24 cellular contexts compared by ENCODE assay signal in the genomic region with DNA sequence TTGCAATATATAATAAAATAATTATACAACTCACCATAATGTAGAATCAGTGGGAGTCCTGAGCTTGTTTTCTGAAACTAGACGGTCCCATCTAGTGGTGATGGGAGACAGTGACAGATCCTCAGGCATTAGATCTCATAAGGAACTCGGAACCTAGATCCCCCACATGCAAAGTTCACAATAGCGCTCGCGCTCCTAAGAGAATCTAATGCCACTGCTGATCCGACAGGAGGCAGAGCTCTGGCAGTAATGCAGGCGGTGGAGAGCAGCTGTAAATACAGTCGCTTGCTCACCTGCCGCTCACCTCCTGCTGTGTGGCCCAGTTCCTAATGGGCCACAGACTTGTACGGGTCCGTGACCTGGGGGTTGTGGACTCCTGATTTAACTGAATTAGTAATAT.
DNase-seq lines count a peak whose midpoint lies in the region; ATAC-seq and TF ChIP-seq lines count a peak whose summit lies in the region.
"Had no signal": no experiment of that assay in that cellular context is flagged by ENCODE, and none has a peak within 500 bp of the region (broad histone marks: within the 10 kb centered on the region; RNA-seq: fewer than 3 reads in every experiment).

No MANE protein-coding gene starts in this region.

- peaks cover 24% of the 10 kb centered on the region for H3K4me1 Mint-ChIP-seq in endodermal cell
- H3K4me1 Mint-ChIP-seq: naive thymus-derived CD8-positive, alpha-beta T cell; T-cell had no signal

- 0 out of 2 replicates have a peak, but pooled peaks have one; percentile 42 for ATAC-seq in Panc1
- ATAC-seq: CD8-positive, alpha-beta T cell; naive thymus-derived CD8-positive, alpha-beta T cell; T-cell had no signal

- H2BK12ac ChIP-seq in trophoblast cell (ENCODE audit: low read length), result peak overlapping the region; percentile 96

- H2BK5ac ChIP-seq in trophoblast cell (ENCODE audit: low read depth, low read length, poor library complexity), result no peak overlapping the region

- POLR2A ChIA-PET in Panc1 (lab: Charles Lee), result no interaction called here

- H3K79me1 ChIP-seq in trophoblast cell (ENCODE audit: low read length), result no peaks in the 10 kb centered on the region

- CTCF ChIA-PET in Panc1 (lab: Charles Lee), result interaction anchor here (0.6 to 0.9 kb wide), 2 partner anchors 41 to 72 kb away, joined by 3 read pairs; no protein-coding TSS in a partner anchor

- H3K27me3 ChIP-seq in Panc1 (ENCODE audit: control insufficient read depth, insufficient read depth, low read length), result no peaks in the 10 kb centered on the region
- H3K27me3 ChIP-seq in endodermal cell (ENCODE audit: control insufficient read depth, insufficient read depth, low read length, poor library complexity, severe bottlenecking), result no peaks in the 10 kb centered on the region
- H3K27me3 ChIP-seq in trophoblast cell (ENCODE audit: insufficient read depth, low read length), result no peaks in the 10 kb centered on the region
- H3K27me3 ChIP-seq: colonic mucosa, Peyer's patch had no signal

- intact Hi-C loops in Panc1 (cut with micrococcal nuclease; ENCODE audit: unreplicated experiment), result no loop called here

- H3K4me1 ChIP-seq in Panc1 (ENCODE audit: control insufficient read depth, insufficient read depth, low read length), result peaks cover 10% of the 10 kb centered on the region
- H3K4me1 ChIP-seq in endodermal cell (ENCODE audit: control insufficient read depth, insufficient read depth, low read length), result peaks cover 8% of the 10 kb centered on the region
- no peaks in the 10 kb centered on the region for H3K4me1 ChIP-seq in trophoblast cell (ENCODE audit: control insufficient read depth in 1 of 2, insufficient read depth in 2 of 2, low read length in 2 of 2)
- H3K4me1 ChIP-seq: colonic mucosa, Peyer's patch had no signal

- no peak overlapping the region for H2AFZ ChIP-seq in trophoblast cell (ENCODE audit: insufficient read depth, low read length, poor library complexity)

- no peaks in the 10 kb centered on the region for H3K9me3 ChIP-seq in Panc1 (ENCODE audit: control insufficient read depth, insufficient read depth, low read depth, low read length)
- no peaks in the 10 kb centered on the region for H3K9me3 ChIP-seq in endodermal cell (ENCODE audit: control insufficient read depth, low read length)
- no peaks in the 10 kb centered on the region for H3K9me3 ChIP-seq in trophoblast cell (ENCODE audit: insufficient read depth, low read depth, low read length)
- H3K9me3 ChIP-seq: colonic mucosa, Peyer's patch, thoracic aorta had no signal

- H3K9me3 Mint-ChIP-seq in endodermal cell, result no peaks in the 10 kb centered on the region
- H3K9me3 Mint-ChIP-seq: activated CD4-positive, alpha-beta memory T cell treated with anti-CD3 and anti-CD28 coated beads for 36 hours; CD8-positive, alpha-beta T cell; naive thymus-derived CD8-positive, alpha-beta T cell; stimulated activated naive CD8-positive, alpha-beta T cell treated with anti-CD3 and anti-CD28 coated beads, Interleukin-15, Interleukin-2, amounts not matched to agents 100 ng/mL and 50 ng/mL, for 24 hours; T-cell had no signal

- H3K18ac ChIP-seq in trophoblast cell (ENCODE audit: low read length), result peak overlapping the region; percentile 45

- H3K36me3 ChIP-seq in Panc1 (ENCODE audit: control insufficient read depth, insufficient read depth, low read length), result no peaks in the 10 kb centered on the region
- H3K36me3 ChIP-seq in endodermal cell (ENCODE audit: control insufficient read depth, insufficient read depth, low read length), result peaks cover 46% of the 10 kb centered on the region
- no peaks in the 10 kb centered on the region for H3K36me3 ChIP-seq in trophoblast cell (ENCODE audit: control insufficient read depth in 1 of 2, insufficient read depth in 2 of 2, low read length in 2 of 2)
- H3K36me3 ChIP-seq: colonic mucosa, Peyer's patch, thoracic aorta had no signal

- no peaks in the 10 kb centered on the region for H3K79me2 ChIP-seq in trophoblast cell (ENCODE audit: control insufficient read depth, insufficient read depth, low read length, poor library complexity)

- in situ Hi-C loops in Panc1 (cut with HindIII; ENCODE audit: low pct_unique_long_range_greater_than_20kb, low sequenced_read_pairs), result no loop called here

- H3K9ac ChIP-seq in endodermal cell (ENCODE audit: extremely low read depth, low read length, poor library complexity, severe bottlenecking), result no peak overlapping the region
- H3K9ac ChIP-seq in trophoblast cell (ENCODE audit: low read length), result no peak overlapping the region

- H3K27ac Mint-ChIP-seq in endodermal cell, result no peak overlapping the region
- H3K27ac Mint-ChIP-seq: activated CD4-positive, alpha-beta memory T cell treated with anti-CD3 and anti-CD28 coated beads for 36 hours; CD8-positive, alpha-beta T cell; naive thymus-derived CD8-positive, alpha-beta T cell; stimulated activated naive CD8-positive, alpha-beta T cell treated with anti-CD3 and anti-CD28 coated beads, Interleukin-15, Interleukin-2, amounts not matched to agents 100 ng/mL and 50 ng/mL, for 24 hours; T-cell had no signal

- no peak overlapping the region for H3K14ac ChIP-seq in trophoblast cell (ENCODE audit: low read length)

- TF ChIP-seq CTCF in Panc1 (IDR thresholded peaks at IDR 0.05) (peak; percentile 25), endodermal cell (conservative IDR thresholded peaks at IDR 0.05) (peak; percentile 67)

- no peak overlapping the region for H3K4ac ChIP-seq in trophoblast cell (ENCODE audit: low read depth, low read length)

- peak overlapping the region; percentile 68 for H4K91ac ChIP-seq in trophoblast cell (ENCODE audit: low read depth, low read length)

- peak overlapping the region; percentile 52; the same call in 1 of the 2 replicates for H3K27ac ChIP-seq in Panc1 (ENCODE audit: low read length)
- H3K27ac ChIP-seq in endodermal cell (ENCODE audit: low read depth, low read length), result no peak overlapping the region
- H3K27ac ChIP-seq in trophoblast cell (ENCODE audit: low read depth, low read length), result no peak overlapping the region
- H3K27ac ChIP-seq: Peyer's patch, skin epidermis had no signal

- BruUV-seq in Panc1 (replicated peaks; lab: Mats Ljungman, UMichigan), result no TSS peak

- WGBS in endodermal cell (ENCODE audit: insufficient coverage in 1 of 2, insufficient read length in 1 of 2), 2 experiments, result 87 to 93% methylated on average over 7 to 10 of the region's 11 CpGs
- no CpG with 5 or more reads among the region's 11 CpGs for WGBS in trophoblast cell (ENCODE audit: extremely low coverage, insufficient coverage, insufficient read length)

- H3K27me3 Mint-ChIP-seq in endodermal cell (ENCODE audit: insufficient read depth), result no peaks in the 10 kb centered on the region

- H4K12ac ChIP-seq in trophoblast cell (ENCODE audit: low read depth, low read length), result no peak overlapping the region

- H3K4me3 Mint-ChIP-seq in endodermal cell, result no peak overlapping the region
- H3K4me3 Mint-ChIP-seq: activated CD4-positive, alpha-beta memory T cell treated with anti-CD3 and anti-CD28 coated beads for 36 hours; CD8-positive, alpha-beta T cell; naive thymus-derived CD8-positive, alpha-beta T cell; stimulated activated naive CD8-positive, alpha-beta T cell treated with anti-CD3 and anti-CD28 coated beads, Interleukin-15, Interleukin-2, amounts not matched to agents 100 ng/mL and 50 ng/mL, for 24 hours; T-cell had no signal

- peak; percentile 51 for DNase-seq in NCI-H82 (lab: John Stamatoyannopoulos, UW)
- DNase-seq in NCI-H82 treated with DMSO at 0.1 percent for 48 hours (lab: John Stamatoyannopoulos, UW; ENCODE audit: unreplicated experiment), result no peak
- DNase-seq in Panc1 (ENCODE audit: low read depth, low spot score), result no peak
- peak; percentile 79 for DNase-seq in endodermal cell
- no peak for DNase-seq in trophoblast cell
- DNase-seq in NCI-H1092 treated with DMSO at 0.1 percent for 48 hours (lab: John Stamatoyannopoulos, UW), result no peak
- DNase-seq in activated CD4-positive, alpha-beta T cell treated with anti-CD3 and anti-CD28 coated beads for 4 hours, result no peak
- DNase-seq in NCI-H1105 treated with DMSO at 0.1 percent for 48 hours (lab: John Stamatoyannopoulos, UW), result no peak
- DNase-seq: activated CD4-positive, alpha-beta memory T cell treated with anti-CD3 and anti-CD28 coated beads for 36 hours; activated CD8-positive, alpha-beta memory T cell treated with anti-CD3 and anti-CD28 coated beads, Interleukin-2, amount 50 U/mL, for 4 hours; activated naive CD4-positive, alpha-beta T cell treated with anti-CD3 and anti-CD28 coated beads, Interleukin-2, amount 50 U/mL, for 16 hours; amygdala; CD8-positive, alpha-beta T cell; colonic mucosa; DMS153; naive thymus-derived CD8-positive, alpha-beta T cell; NCI-H1417; NCI-H2107; NCI-H510A; Peyer's patch; T-cell had no signal

- H3K4me3 ChIP-seq in Panc1 (ENCODE audit: low read depth in 2 of 2, low read length in 2 of 2) (no peak overlapping the region), endodermal cell (ENCODE audit: low read length) (no peak overlapping the region), trophoblast cell (ENCODE audit: low read depth, low read length) (no peak overlapping the region)
- H3K4me3 ChIP-seq: colonic mucosa, Peyer's patch, skin epidermis, thoracic aorta had no signal

- no peak overlapping the region for H3K4me2 ChIP-seq in trophoblast cell (ENCODE audit: low read length)

- peak overlapping the region; percentile 76 for H2BK120ac ChIP-seq in trophoblast cell (ENCODE audit: insufficient read depth, low read length, poor library complexity)

- H2AK5ac ChIP-seq in trophoblast cell (ENCODE audit: low read length), result no peak overlapping the region

- H4K8ac ChIP-seq in trophoblast cell (ENCODE audit: low read depth, low read length), result no peak overlapping the region

- H3K23ac ChIP-seq in trophoblast cell (ENCODE audit: low read length), result no peak overlapping the region

- H3K36me3 Mint-ChIP-seq in endodermal cell (ENCODE audit: low read depth), result peaks cover 16% of the 10 kb centered on the region
- H3K36me3 Mint-ChIP-seq: activated CD4-positive, alpha-beta memory T cell treated with anti-CD3 and anti-CD28 coated beads for 36 hours; CD8-positive, alpha-beta T cell; naive thymus-derived CD8-positive, alpha-beta T cell; T-cell had no signal

Comparison
In these comparisons a context has a peak if more than half of its experiments do, and no peak if none do; other contexts are left out.
1. DNase-seq: peak in NCI-H82 (single experiment) and endodermal cell (single experiment); none in NCI-H82 treated with DMSO at 0.1 percent for 48 hours (single experiment), Panc1 (single experiment), trophoblast cell (0 of 2), NCI-H1092 treated with DMSO at 0.1 percent for 48 hours (single experiment), activated CD4-positive, alpha-beta T cell treated with anti-CD3 and anti-CD28 coated beads for 4 hours (0 of 2) and NCI-H1105 treated with DMSO at 0.1 percent for 48 hours (single experiment).